Comparison of ENCODE assay signal across 8 cellular contexts in genomic region chr15:60507596-60508424, GRCh38. TPM values are rescaled to one million over a fixed set of nuclear protein-coding genes. Genes with fewer than 3 reads are reported as not detected.
A peak's percentile ranks its signal among the peaks of the same experiment; 100 is the strongest.
DNase-seq lines count a peak whose midpoint lies in the region; ATAC-seq, FAIRE-seq and TF ChIP-seq lines count a peak whose summit lies in the region.

No MANE protein-coding gene starts in this region.

- DNase-seq in AG08396 (ENCODE audit: low spot score) (peak; percentile 62), GM12891 (ENCODE audit: insufficient read length, low spot score) (peak; percentile 43), NCI-H1105 (lab: John Stamatoyannopoulos, UW) (peak; percentile 37), cerebellar cortex (ENCODE audit: low spot score) (peak; percentile 80), kidney tubule cell (ENCODE audit: low spot score) (peak; percentile 76)
- peak; percentile 27 for DNase-seq in stimulated activated naive CD4-positive, alpha-beta T cell treated with Interleukin-2 at 50 U/mL for 16 hours (lab: John Stamatoyannopoulos, UW)

- no peaks in the 10 kb centered on the region for H3K9me3 Mint-ChIP-seq in T-helper 1 cell treated with Interleukin-12 subunit alpha and Interleukin-12 subunit beta and Interleukin-4 antibody, amounts not matched to agents 30 μg/mL and 1 μg/mL, for 36 hours

- peaks cover 51% of the 10 kb centered on the region for H3K36me3 Mint-ChIP-seq in T-helper 1 cell treated with Interleukin-12 subunit alpha and Interleukin-12 subunit beta and Interleukin-4 antibody, amounts not matched to agents 30 μg/mL and 1 μg/mL, for 36 hours (ENCODE audit: low read depth)

- peak; percentile 91 for ATAC-seq in HG02678 (IDR thresholded peaks at IDR 0.05; ENCODE audit: unreplicated experiment)

- peak; percentile 92 for FAIRE-seq in GM12891 (lab: Jason Lieb, UNC)

- peak overlapping the region; percentile 11 for H3K4me3 Mint-ChIP-seq in T-helper 1 cell treated with Interleukin-12 subunit alpha and Interleukin-12 subunit beta and Interleukin-4 antibody, amounts not matched to agents 30 μg/mL and 1 μg/mL, for 36 hours

- peaks cover 45% of the 10 kb centered on the region for H3K4me1 Mint-ChIP-seq in T-helper 1 cell treated with Interleukin-12 subunit alpha and Interleukin-12 subunit beta and Interleukin-4 antibody, amounts not matched to agents 30 μg/mL and 1 μg/mL, for 36 hours (ENCODE audit: low read depth)

- peak overlapping the region; percentile 69 for H3K27ac Mint-ChIP-seq in T-helper 1 cell treated with Interleukin-12 subunit alpha and Interleukin-12 subunit beta and Interleukin-4 antibody, amounts not matched to agents 30 μg/mL and 1 μg/mL, for 36 hours

- TF ChIP-seq POLR2A in GM12891 (IDR thresholded peaks at IDR 0.05; ENCODE audit: low read depth, low read length): no peak

- H3K27me3 Mint-ChIP-seq in T-helper 1 cell treated with Interleukin-12 subunit alpha and Interleukin-12 subunit beta and Interleukin-4 antibody, amounts not matched to agents 30 μg/mL and 1 μg/mL, for 36 hours (ENCODE audit: low read depth): no peaks in the 10 kb centered on the region

TF ChIP-seq in GM12891, 5 proteins besides CTCF, POLR2A, EP300 and RAD21:
- TF ChIP-seq TAF1 (IDR thresholded peaks at IDR 0.05; ENCODE audit: low read depth, low read length) (no peak), POLR2AphosphoS5 (IDR thresholded peaks at IDR 0.05; ENCODE audit: low read depth, low read length) (no peak)

RNA-seq across cellular contexts. Expression of gene ICE2, which starts 28.9 kb away (rescaled TPM):
- 16.5 TPM for polyA plus RNA-seq in GM12891 (2012; ENCODE audit: low read depth, missing spikeins)

Comparison
In these comparisons a context has a peak if more than half of its experiments do, and no peak if none do; other contexts are left out.
1. Peak in every context shown above with its lines: DNase-seq and ATAC-seq.
2. DNase-seq: peak in every context shown above with its lines; median percentile 80 in cerebellar cortex; 76 in kidney tubule cell; 62 in AG08396; 43 in GM12891; 37 in NCI-H1105; 27 in stimulated activated naive CD4-positive, alpha-beta T cell treated with Interleukin-2 at 50 U/mL for 16 hours.